In genomic region chr10:113111900-113112853, GRCh38 we compare ENCODE assay signal across 11 cellular contexts.
DNase-seq lines count a peak whose midpoint lies in the region; ATAC-seq and TF ChIP-seq lines count a peak whose summit lies in the region.
"Had no signal": no experiment of that assay in that cellular context is flagged by ENCODE, and none has a peak within 500 bp of the region (broad histone marks: within the 10 kb centered on the region; RNA-seq: fewer than 3 reads in every experiment).

No MANE protein-coding gene starts in this region.

- H3K9me2 ChIP-seq in hepatocyte (replicated peaks; ENCODE audit: insufficient read depth): no peaks in the 10 kb centered on the region

- peaks cover 83% of the 10 kb centered on the region for H3K79me2 ChIP-seq in hepatocyte

- H3K27me3 ChIP-seq in hepatocyte: no peaks in the 10 kb centered on the region
- no peaks in the 10 kb centered on the region for H3K27me3 ChIP-seq in tibial artery

- in situ Hi-C loops in astrocyte of the spinal cord (cut with HindIII; ENCODE audit: low sequenced_read_pairs): no loop called here

- DNase-seq in NCI-H2029 (lab: John Stamatoyannopoulos, UW) (peak; percentile 25), NCI-H2029 treated with DMSO at 0.1 percent for 48 hours (lab: John Stamatoyannopoulos, UW) (no peak), astrocyte of the spinal cord (ENCODE audit: low read depth, low spot score) (peak; percentile 31), hepatocyte (ENCODE audit: low spot score) (no peak), tibial artery (peak; percentile 78 to 83), SKM-1 treated with dmso at 0.1 percent for 144 hours (lab: John Stamatoyannopoulos, UW; ENCODE audit: unreplicated experiment) (no peak)
- no peak for DNase-seq in activated CD8-positive, alpha-beta memory T cell treated with anti-CD3 and anti-CD28 coated beads, Interleukin-2, amount 50 U/mL, for 4 hours
- DNase-seq: GDM1, NCI-H1105 treated with DMSO at 0.1 percent for 48 hours, PC-3 had no signal

- no peaks in the 10 kb centered on the region for H3K36me3 ChIP-seq in hepatocyte (replicated peaks; ENCODE audit: insufficient read depth, low read depth)
- H3K36me3 ChIP-seq in tibial artery: no peaks in the 10 kb centered on the region

- H3K4me1 ChIP-seq in hepatocyte (ENCODE audit: insufficient read depth) (peaks cover 16% of the 10 kb centered on the region), tibial artery (peaks cover 0 to 54% (median 28%) of the 10 kb centered on the region in 4 donors)

- H3K4me2 ChIP-seq in hepatocyte: no peak overlapping the region

- H3K4me3 ChIP-seq in astrocyte of the spinal cord (ENCODE audit: low read depth, low read length) (no peak overlapping the region), hepatocyte (no peak overlapping the region), tibial artery (no peak overlapping the region)

- WGBS in hepatocyte (ENCODE audit: low lambda C conversion rate, missing lambda C conversion rate): 84% methylated on average over 12 of the region's 12 CpGs

- no peak overlapping the region for H2AFZ ChIP-seq in hepatocyte

- intact Hi-C loops in tibial artery (cut with DNase I; ENCODE audit: low total_unique reads): no loop called here

- H3K27ac ChIP-seq in hepatocyte (peak overlapping the region; percentile 12), tibial artery (peak overlapping the region; percentile 9 to 11)

- H3K9me3 ChIP-seq in hepatocyte (ENCODE audit: low read depth) (no peaks in the 10 kb centered on the region), tibial artery (no peaks in the 10 kb centered on the region)

- no peak for ATAC-seq in HG02763 (IDR thresholded peaks at IDR 0.05; ENCODE audit: unreplicated experiment)
- ATAC-seq: PC-3 had no signal

- TF ChIP-seq CTCF in astrocyte of the spinal cord (IDR thresholded peaks at IDR 0.05; ENCODE audit: low read depth, low read length): no peak
- TF ChIP-seq CTCF in hepatocyte (IDR thresholded peaks at IDR 0.05; ENCODE audit: poor library complexity): no peak
- no peak for TF ChIP-seq CTCF in tibial artery (IDR thresholded peaks at IDR 0.05)

- peaks cover 5% of the 10 kb centered on the region for H4K20me1 ChIP-seq in hepatocyte (ENCODE audit: insufficient read depth, poor library complexity, severe bottlenecking)

Comparison
In these comparisons a context has a peak if more than half of its experiments do, and no peak if none do; other contexts are left out.
1. DNase-seq: peak in NCI-H2029 (single experiment), astrocyte of the spinal cord (single experiment) and tibial artery (2 of 2); none in NCI-H2029 treated with DMSO at 0.1 percent for 48 hours (single experiment), hepatocyte (single experiment), SKM-1 treated with dmso at 0.1 percent for 144 hours (single experiment) and activated CD8-positive, alpha-beta memory T cell treated with anti-CD3 and anti-CD28 coated beads, Interleukin-2, amount 50 U/mL, for 4 hours (single experiment).